Comparison of ENCODE assay signal across 8 cellular contexts in the genomic region with DNA sequence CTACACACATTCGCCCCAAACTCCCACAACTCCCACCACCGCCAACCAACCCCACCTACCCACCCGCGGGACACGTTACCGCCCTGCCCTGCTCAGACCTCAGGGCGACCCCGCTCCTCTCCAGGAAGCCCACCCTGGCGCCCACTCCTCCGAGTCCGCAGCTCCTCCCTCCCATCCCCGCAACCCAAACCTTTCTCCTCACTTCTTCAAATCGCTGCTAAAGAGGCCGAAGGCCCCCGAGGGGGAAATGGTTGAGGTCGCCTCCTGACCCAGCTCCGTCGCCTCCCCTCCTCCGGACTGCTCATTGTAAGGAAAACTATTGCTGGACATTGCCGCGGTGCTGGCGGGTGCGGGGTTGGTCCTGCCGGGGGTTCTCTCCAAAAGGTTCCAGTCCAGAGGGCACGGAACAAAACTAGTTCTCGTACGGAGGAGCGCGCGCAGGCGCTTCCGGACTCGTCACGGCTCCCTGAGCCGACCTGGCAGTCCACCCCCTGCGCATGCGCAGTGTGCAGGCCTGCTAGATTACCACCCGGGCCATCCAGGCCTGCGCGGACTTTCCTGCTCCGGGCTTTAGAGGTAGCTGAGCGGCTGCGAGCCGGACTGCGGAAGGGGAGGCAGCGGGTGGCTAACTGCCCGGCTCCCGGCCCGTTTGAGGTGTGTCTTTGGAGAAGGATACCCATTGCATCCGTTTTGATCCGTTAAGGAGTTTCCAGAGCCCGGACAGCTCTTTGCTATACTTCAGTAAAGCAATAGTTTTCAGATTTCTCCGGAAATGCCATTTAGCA. TPM values are rescaled to one million over a fixed set of nuclear protein-coding genes. Genes with fewer than 3 reads are reported as not detected.
DNase-seq lines count a peak whose midpoint lies in the region; TF ChIP-seq lines count a peak whose summit lies in the region.

A gene with protein sequence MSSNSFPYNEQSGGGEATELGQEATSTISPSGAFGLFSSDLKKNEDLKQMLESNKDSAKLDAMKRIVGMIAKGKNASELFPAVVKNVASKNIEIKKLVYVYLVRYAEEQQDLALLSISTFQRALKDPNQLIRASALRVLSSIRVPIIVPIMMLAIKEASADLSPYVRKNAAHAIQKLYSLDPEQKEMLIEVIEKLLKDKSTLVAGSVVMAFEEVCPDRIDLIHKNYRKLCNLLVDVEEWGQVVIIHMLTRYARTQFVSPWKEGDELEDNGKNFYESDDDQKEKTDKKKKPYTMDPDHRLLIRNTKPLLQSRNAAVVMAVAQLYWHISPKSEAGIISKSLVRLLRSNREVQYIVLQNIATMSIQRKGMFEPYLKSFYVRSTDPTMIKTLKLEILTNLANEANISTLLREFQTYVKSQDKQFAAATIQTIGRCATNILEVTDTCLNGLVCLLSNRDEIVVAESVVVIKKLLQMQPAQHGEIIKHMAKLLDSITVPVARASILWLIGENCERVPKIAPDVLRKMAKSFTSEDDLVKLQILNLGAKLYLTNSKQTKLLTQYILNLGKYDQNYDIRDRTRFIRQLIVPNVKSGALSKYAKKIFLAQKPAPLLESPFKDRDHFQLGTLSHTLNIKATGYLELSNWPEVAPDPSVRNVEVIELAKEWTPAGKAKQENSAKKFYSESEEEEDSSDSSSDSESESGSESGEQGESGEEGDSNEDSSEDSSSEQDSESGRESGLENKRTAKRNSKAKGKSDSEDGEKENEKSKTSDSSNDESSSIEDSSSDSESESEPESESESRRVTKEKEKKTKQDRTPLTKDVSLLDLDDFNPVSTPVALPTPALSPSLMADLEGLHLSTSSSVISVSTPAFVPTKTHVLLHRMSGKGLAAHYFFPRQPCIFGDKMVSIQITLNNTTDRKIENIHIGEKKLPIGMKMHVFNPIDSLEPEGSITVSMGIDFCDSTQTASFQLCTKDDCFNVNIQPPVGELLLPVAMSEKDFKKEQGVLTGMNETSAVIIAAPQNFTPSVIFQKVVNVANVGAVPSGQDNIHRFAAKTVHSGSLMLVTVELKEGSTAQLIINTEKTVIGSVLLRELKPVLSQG (minus strand): TSS at position 449 of the 785 bp plus-strand sequence. CDS start 119 bp downstream, at position 330.

- no peaks in the 10 kb centered on the region for H3K9me3 Mint-ChIP-seq in activated naive CD4-positive, alpha-beta T cell treated with anti-CD3 and anti-CD28 coated beads for 36 hours

- peaks cover 5% of the 10 kb centered on the region for H3K36me3 Mint-ChIP-seq in activated naive CD4-positive, alpha-beta T cell treated with anti-CD3 and anti-CD28 coated beads for 36 hours (ENCODE audit: low read depth)

- H3K4me3 Mint-ChIP-seq in activated naive CD4-positive, alpha-beta T cell treated with anti-CD3 and anti-CD28 coated beads for 36 hours, result peak within 1 kb of the TSS; percentile 91

- peak within 1 kb of the TSS; percentile 97 for H3K27ac Mint-ChIP-seq in activated naive CD4-positive, alpha-beta T cell treated with anti-CD3 and anti-CD28 coated beads for 36 hours

- intact Hi-C loops in activated naive CD4-positive, alpha-beta T cell treated with anti-CD3 and anti-CD28 coated beads for 36 hours (cut with micrococcal nuclease), result loop anchor here (1.0 to 10.0 kb wide), 5 partner anchors 66 to 1264 kb away; a partner anchor contains a TSS

- CTCF ChIA-PET in activated naive CD4-positive, alpha-beta T cell treated with anti-CD3 and anti-CD28 coated beads for 36 hours (lab: Charles Lee), result interaction anchor here (0.6 to 1.8 kb wide), 5 partner anchors 27 to 894 kb away, joined by 3 to 6 read pairs (median 3); a partner anchor contains a TSS

- peak within 1 kb of the TSS; percentile 66 to 98 (median 94) for H3K9ac ChIP-seq in subcutaneous abdominal adipose tissue (ENCODE audit: low read length in 5 of 5)

- H2AFZ ChIP-seq in neuron (ENCODE audit: low read depth, low read length), result peak within 1 kb of the TSS; percentile 99

- no peaks in the 10 kb centered on the region for H3K27me3 ChIP-seq in neuron (ENCODE audit: insufficient read depth, low read length)
- no peaks in the 10 kb centered on the region for H3K27me3 ChIP-seq in subcutaneous abdominal adipose tissue (ENCODE audit: control insufficient read depth in 5 of 5, insufficient read depth in 4 of 5, low read length in 5 of 5)

- no peaks in the 10 kb centered on the region for H3K27me3 Mint-ChIP-seq in activated naive CD4-positive, alpha-beta T cell treated with anti-CD3 and anti-CD28 coated beads for 36 hours (ENCODE audit: low read depth)

- no peak for TF ChIP-seq CTCF in HFF-Myc (IDR thresholded peaks at IDR 0.05; ENCODE audit: low read depth, low read length, missing control alignments)

- H3K9me3 ChIP-seq in neuron (ENCODE audit: low read length) (no peaks in the 10 kb centered on the region), subcutaneous abdominal adipose tissue (ENCODE audit: control insufficient read depth in 5 of 5, low read length in 5 of 5) (no peaks in the 10 kb centered on the region)

- H3K4me3 ChIP-seq in HFF-Myc (replicated peaks; ENCODE audit: low read depth, low read length) (peak within 1 kb of the TSS; percentile 88), neuron (ENCODE audit: low read length) (peak within 1 kb of the TSS; percentile 80), subcutaneous abdominal adipose tissue (ENCODE audit: low read depth in 1 of 5, low read length in 5 of 5) (peak within 1 kb of the TSS; percentile 76 to 97 (median 89))

- H3K36me3 ChIP-seq in neuron (ENCODE audit: insufficient read depth, low read length) (peaks cover 5% of the 10 kb centered on the region), subcutaneous abdominal adipose tissue (ENCODE audit: control insufficient read depth in 5 of 5, insufficient read depth in 5 of 5, low read length in 5 of 5) (no peaks in the 10 kb centered on the region)

- DNase-seq in GM03348 (ENCODE audit: low spot score) (peak; percentile 99), HFF-Myc (ENCODE audit: extremely low read depth, low read depth) (peak; percentile 95), NAMALWA (ENCODE audit: low spot score) (peak; percentile 99), SK-N-DZ (ENCODE audit: low spot score) (peak; percentile 99), foreskin melanocyte (peak; percentile 97)
- DNase-seq in activated naive CD4-positive, alpha-beta T cell treated with anti-CD3 and anti-CD28 coated beads for 36 hours, result peak; percentile 97

- peaks cover 32% of the 10 kb centered on the region for H3K4me1 Mint-ChIP-seq in activated naive CD4-positive, alpha-beta T cell treated with anti-CD3 and anti-CD28 coated beads for 36 hours (ENCODE audit: low read depth)

- H3K4me1 ChIP-seq in neuron (ENCODE audit: insufficient read depth, low read length), result peaks cover 13% of the 10 kb centered on the region
- peaks cover 0 to 33% (median 25%) of the 10 kb centered on the region in 5 donors for H3K4me1 ChIP-seq in subcutaneous abdominal adipose tissue (ENCODE audit: control insufficient read depth in 5 of 5, insufficient read depth in 5 of 5, low read length in 5 of 5)

- H3K27ac ChIP-seq in subcutaneous abdominal adipose tissue (ENCODE audit: low read depth, low read length), result peak within 1 kb of the TSS; percentile 85

RNA-seq across cellular contexts. Expression of the gene that starts here (rescaled TPM):
- 15.5 and 24.3 TPM in 2 replicates for polyA plus RNA-seq in SK-N-DZ (2014; cell fraction: cytosol; rRNA removed)
- polyA plus RNA-seq in SK-N-DZ (2014; cell fraction: nucleus; rRNA removed), result 10.1 and 13.1 TPM in 2 replicates
- total RNA-seq in activated naive CD4-positive, alpha-beta T cell treated with anti-CD3 and anti-CD28 coated beads for 36 hours, result 10 to 100 TPM; 29.9 to 33.0 TPM

Comparison
In these comparisons a context has a peak if more than half of its experiments do, and no peak if none do; other contexts are left out.
1. Peak in every context shown above with its lines: DNase-seq, H3K4me3 ChIP-seq and H3K27ac ChIP-seq.